ENCODE assay signal across 19 cellular contexts in genomic region chr1:162702628-162703027, GRCh38.
A peak's percentile ranks its signal among the peaks of the same experiment; 100 is the strongest.
DNase-seq lines count a peak whose midpoint lies in the region; ATAC-seq and TF ChIP-seq lines count a peak whose summit lies in the region.
"Had no signal": no experiment of that assay in that cellular context is flagged by ENCODE, and none has a peak within 500 bp of the region (broad histone marks: within the 10 kb centered on the region; RNA-seq: fewer than 3 reads in every experiment).

No MANE protein-coding gene starts in this region.

- H3K4me3 ChIP-seq in fibroblast of the aortic adventitia (ENCODE audit: low read depth, low read length) (no peak overlapping the region), sigmoid colon (no peak overlapping the region)
- H3K4me3 ChIP-seq in CD8-positive, alpha-beta memory T cell (ENCODE audit: low read length), result no peak overlapping the region
- H3K4me3 ChIP-seq: A549, GM12878, GM23248, HAP-1 had no signal

- no peaks in the 10 kb centered on the region for H3K27me3 Mint-ChIP-seq in CD8-positive, alpha-beta memory T cell
- H3K27me3 Mint-ChIP-seq: CD4-positive, alpha-beta T cell had no signal

- intact Hi-C loops in sigmoid colon (cut with DNase I) (no loop called here), Right ventricle myocardium superior (cut with DNase I) (no loop called here), head of caudate nucleus (cut with DNase I) (no loop called here)

- CTCF ChIA-PET in CD8-positive, alpha-beta memory T cell (lab: Charles Lee), result no interaction called here

- H3K27ac ChIP-seq in sigmoid colon, result peak overlapping the region in 3 of 4 donors; percentile 74 to 82 (median 79)
- no peak overlapping the region for H3K27ac ChIP-seq in CD8-positive, alpha-beta memory T cell (ENCODE audit: low read depth, low read length)
- H3K27ac ChIP-seq: 22Rv1, A549, C4-2B, GM23248 had no signal

- H3K27ac Mint-ChIP-seq in CD8-positive, alpha-beta memory T cell, result no peak overlapping the region
- H3K27ac Mint-ChIP-seq: CD4-positive, alpha-beta T cell had no signal

- no peaks in the 10 kb centered on the region for H3K4me1 Mint-ChIP-seq in CD8-positive, alpha-beta memory T cell

- no peak for ATAC-seq in Right ventricle myocardium superior (ENCODE audit: poor library complexity)
- ATAC-seq: A549, GM12878, HepG2 had no signal

- POLR2A ChIA-PET in CD8-positive, alpha-beta memory T cell (lab: Charles Lee), result no interaction called here

- DNase-seq in DMS 273 (lab: John Stamatoyannopoulos, UW; ENCODE audit: unreplicated experiment) (peak; percentile 30), DMS 273 treated with DMSO at 0.1 percent for 48 hours (lab: John Stamatoyannopoulos, UW) (no peak), fibroblast of the aortic adventitia (ENCODE audit: low read depth) (peak; percentile 51), sigmoid colon (no peak), Right ventricle myocardium superior (no peak), head of caudate nucleus (no peak)
- no peak for DNase-seq in CD8-positive, alpha-beta memory T cell
- DNase-seq: AML-193; CD4-positive, alpha-beta T cell; DMS53; DND-41; EL; GM23248 had no signal

- no peak for TF ChIP-seq POLR2A in sigmoid colon (IDR thresholded peaks at IDR 0.05)

- H3K36me3 Mint-ChIP-seq in CD8-positive, alpha-beta memory T cell, result no peaks in the 10 kb centered on the region

- peaks cover 0 to 99% (median 77%) of the 10 kb centered on the region in 4 donors for H3K4me1 ChIP-seq in sigmoid colon
- H3K4me1 ChIP-seq in CD8-positive, alpha-beta memory T cell (ENCODE audit: insufficient read depth, low read length), result no peaks in the 10 kb centered on the region
- H3K4me1 ChIP-seq: A549, HAP-1 had no signal

- no peaks in the 10 kb centered on the region for H3K27me3 ChIP-seq in sigmoid colon
- no peaks in the 10 kb centered on the region for H3K27me3 ChIP-seq in CD8-positive, alpha-beta memory T cell (ENCODE audit: insufficient read depth, low read length, poor library complexity, severe bottlenecking)

- no peak for TF ChIP-seq EP300 in sigmoid colon (IDR thresholded peaks at IDR 0.05)

- peaks cover 0 to 7% (median 0%) of the 10 kb centered on the region in 4 donors for H3K36me3 ChIP-seq in sigmoid colon
- H3K36me3 ChIP-seq in CD8-positive, alpha-beta memory T cell (ENCODE audit: insufficient read depth, low read length), result no peaks in the 10 kb centered on the region
- H3K36me3 ChIP-seq: HAP-1 had no signal

- no peak for TF ChIP-seq CTCF in fibroblast of the aortic adventitia (IDR thresholded peaks at IDR 0.05; ENCODE audit: insufficient read depth, low read length)
- no peak for TF ChIP-seq CTCF in sigmoid colon (IDR thresholded peaks at IDR 0.05)

- no peaks in the 10 kb centered on the region for H3K9me3 ChIP-seq in sigmoid colon
- H3K9me3 ChIP-seq in CD8-positive, alpha-beta memory T cell (ENCODE audit: low read length), result no peaks in the 10 kb centered on the region
- H3K9me3 ChIP-seq: A549, HAP-1 had no signal

- H3K9me3 Mint-ChIP-seq in CD8-positive, alpha-beta memory T cell, result no peaks in the 10 kb centered on the region
- H3K9me3 Mint-ChIP-seq: CD4-positive, alpha-beta T cell had no signal

- no peak overlapping the region for H3K4me3 Mint-ChIP-seq in CD8-positive, alpha-beta memory T cell
- H3K4me3 Mint-ChIP-seq: CD4-positive, alpha-beta T cell had no signal

- 88 to 89% methylated on average over 2 of the region's 2 CpGs for WGBS in sigmoid colon, 2 donors

Comparison
In these comparisons a context has a peak if more than half of its experiments do, and no peak if none do; other contexts are left out.
1. DNase-seq: peak in DMS 273 (single experiment) and fibroblast of the aortic adventitia (single experiment); none in DMS 273 treated with DMSO at 0.1 percent for 48 hours (single experiment), sigmoid colon (single experiment), Right ventricle myocardium superior (single experiment), CD8-positive, alpha-beta memory T cell (0 of 5) and head of caudate nucleus (0 of 42).